Comparison of ENCODE assay signal across 11 cellular contexts in the genomic region with DNA sequence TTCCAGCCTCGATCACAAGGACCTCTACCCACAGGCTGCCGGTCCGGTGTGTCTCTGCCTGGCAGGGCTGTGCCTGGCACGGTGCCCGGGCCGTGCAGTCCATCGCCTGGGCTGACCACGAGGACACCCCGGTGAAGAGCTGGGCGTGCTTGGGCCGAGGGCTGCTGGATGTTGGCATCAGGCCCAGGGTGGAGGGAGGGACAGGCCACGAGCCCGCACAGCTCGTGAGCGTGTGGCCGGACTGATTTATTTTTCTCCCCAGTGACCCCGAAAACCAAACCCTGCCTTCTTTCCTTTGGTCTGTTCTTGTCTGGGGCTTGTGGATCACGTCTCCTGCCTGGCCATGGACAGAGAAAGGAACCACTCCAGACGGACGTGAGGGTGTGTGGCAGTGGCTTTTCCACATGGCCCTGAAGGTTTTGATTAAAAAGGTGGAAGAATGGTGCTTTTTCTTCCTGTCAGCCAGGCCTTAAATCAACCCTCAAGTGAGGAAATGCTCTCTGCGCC.
DNase-seq lines count a peak whose midpoint lies in the region; ATAC-seq, FAIRE-seq and TF ChIP-seq lines count a peak whose summit lies in the region.
"Had no signal": no experiment of that assay in that cellular context is flagged by ENCODE, and none has a peak within 500 bp of the region (broad histone marks: within the 10 kb centered on the region; RNA-seq: fewer than 3 reads in every experiment).

No MANE protein-coding gene starts in this region.

- H2BK120ac ChIP-seq in IMR-90 (ENCODE audit: low read depth, low read length) (peak overlapping the region; percentile 91), H1 (replicated peaks; ENCODE audit: low read depth, low read length) (no peak overlapping the region)

- intact Hi-C loops in IMR-90 (cut with micrococcal nuclease), result loop anchor here (5.0 kb wide), 2 partner anchors 75 to 140 kb away; no protein-coding TSS in a partner anchor

- no peaks in the 10 kb centered on the region for H3K79me2 ChIP-seq in H1 (ENCODE audit: control insufficient read depth in 1 of 2, insufficient read depth in 2 of 2, low read length in 2 of 2)
- no peaks in the 10 kb centered on the region for H3K79me2 ChIP-seq in smooth muscle cell (ENCODE audit: low read depth)

- in situ Hi-C loops in IMR-90 (cut with MboI; ENCODE audit: low sequenced_read_pairs), result no loop called here

- peaks cover 5% of the 10 kb centered on the region for H3K4me1 Mint-ChIP-seq in activated naive CD4-positive, alpha-beta T cell treated with anti-CD3 and anti-CD28 coated beads, Interleukin-2, amount 10 ng/mL, durations not matched to agents 7 days and 5 days

- H3K4ac ChIP-seq in IMR-90 (ENCODE audit: low read depth, low read length) (peak overlapping the region; percentile 94), H1 (replicated peaks; ENCODE audit: insufficient read length, low read depth, low read length) (no peak overlapping the region)

- CTCF ChIA-PET in IMR-90 (lab: Yijun Ruan, JAX) (interaction anchor here (0.8 kb wide), 1 partner anchor 213 kb away, joined by 3 read pairs; no protein-coding TSS in a partner anchor), H1 (lab: Charles Lee; ENCODE audit: partially characterized antibody) (interaction anchor here (0.7 to 16.5 kb wide), 4 partner anchors 11 to 210 kb away, joined by 3 to 272 read pairs (median 4); partner anchors contain the start of gene GRK5)
- CTCF ChIA-PET in activated naive CD4-positive, alpha-beta T cell treated with anti-CD3 and anti-CD28 coated beads, Interleukin-2, amount 10 ng/mL, durations not matched to agents 7 days and 5 days (lab: Charles Lee), result interaction anchor here (1.6 kb wide), 1 partner anchor 205 kb away, joined by 5 read pairs; the partner anchor contains the start of gene GRK5

- DNase-seq in IMR-90, result peak; percentile 55
- DNase-seq in H1 (ENCODE audit: low read depth in 1 of 2, low spot score in 2 of 2), result no peak
- DNase-seq in smooth muscle cell (lab: John Stamatoyannopoulos, UW; ENCODE audit: unreplicated experiment), result no peak
- DNase-seq in NCI-H82 (lab: John Stamatoyannopoulos, UW), result no peak
- no peak for DNase-seq in iPS-NIHi11 (ENCODE audit: low spot score)
- no peak for DNase-seq in activated naive CD4-positive, alpha-beta T cell treated with anti-CD3 and anti-CD28 coated beads, Interleukin-2, amount 10 ng/mL, durations not matched to agents 7 days and 5 days
- DNase-seq: activated T-cell treated with anti-CD3 and anti-CD28 coated beads, Interleukin-2, amount 50 U/mL, for 24 hours; RPMI8226 had no signal

- H2AK9ac ChIP-seq in IMR-90 (replicated peaks; ENCODE audit: low read depth, low read length, poor library complexity), result peak overlapping the region; percentile 77

- H2BK20ac ChIP-seq in IMR-90 (ENCODE audit: low read depth, low read length), result peak overlapping the region; percentile 78
- no peak overlapping the region for H2BK20ac ChIP-seq in H1 (ENCODE audit: low read length)

- H3K27ac ChIP-seq in IMR-90 (ENCODE audit: insufficient read depth, low read length) (peak overlapping the region; percentile 85), H1 (ENCODE audit: low read depth, low read length) (no peak overlapping the region), liver (ENCODE audit: low read depth in 1 of 2, low read length in 2 of 2) (peak overlapping the region; percentile 64 to 74), smooth muscle cell (ENCODE audit: low read depth) (peak overlapping the region; percentile 76)

- H3K18ac ChIP-seq in IMR-90 (ENCODE audit: low read depth, low read length) (peak overlapping the region; percentile 95), H1 (ENCODE audit: extremely low read depth, low read length) (no peak overlapping the region)

- peaks cover 5% of the 10 kb centered on the region for H3K36me3 Mint-ChIP-seq in activated naive CD4-positive, alpha-beta T cell treated with anti-CD3 and anti-CD28 coated beads, Interleukin-2, amount 10 ng/mL, durations not matched to agents 7 days and 5 days

- H3K4me3 Mint-ChIP-seq in activated naive CD4-positive, alpha-beta T cell treated with anti-CD3 and anti-CD28 coated beads, Interleukin-2, amount 10 ng/mL, durations not matched to agents 7 days and 5 days, result no peak overlapping the region
- H3K4me3 Mint-ChIP-seq: activated T-cell treated with anti-CD3 and anti-CD28 coated beads, Interleukin-2, amount 50 U/mL, for 24 hours; GM23338 had no signal

- H4K91ac ChIP-seq in IMR-90 (ENCODE audit: insufficient read depth, low read depth, low read length), result peak overlapping the region; percentile 93
- no peak overlapping the region for H4K91ac ChIP-seq in H1 (replicated peaks; ENCODE audit: insufficient read length, low read length)

- H3K9ac ChIP-seq in IMR-90 (ENCODE audit: low read depth, low read length) (peak overlapping the region; percentile 73), H1 (replicated peaks in 1 of 4; ENCODE audit: extremely low read depth in 1 of 4, low read depth in 3 of 4, low read length in 3 of 4) (no peak overlapping the region), liver (ENCODE audit: low read depth in 1 of 2, low read length in 2 of 2) (no peak overlapping the region), smooth muscle cell (ENCODE audit: low read depth) (no peak overlapping the region)

- peak overlapping the region; percentile 86 to 90 for H4K8ac ChIP-seq in IMR-90 (ENCODE audit: low read depth in 2 of 2, low read length in 2 of 2)
- no peak overlapping the region for H4K8ac ChIP-seq in H1 (ENCODE audit: extremely low read depth, insufficient read depth, low read length)

- ATAC-seq in IMR-90 (ENCODE audit: low read depth) (no peak), GM18517 (IDR thresholded peaks at IDR 0.05; ENCODE audit: unreplicated experiment) (no peak)

- dilution Hi-C loops in IMR-90 (cut with HindIII; ENCODE audit: low sequenced_read_pairs, unreplicated experiment), result no loop called here

- FAIRE-seq in H1 (lab: Jason Lieb, UNC), result no peak

- no peak overlapping the region for H3K27ac Mint-ChIP-seq in activated naive CD4-positive, alpha-beta T cell treated with anti-CD3 and anti-CD28 coated beads, Interleukin-2, amount 10 ng/mL, durations not matched to agents 7 days and 5 days
- H3K27ac Mint-ChIP-seq: activated T-cell treated with anti-CD3 and anti-CD28 coated beads, Interleukin-2, amount 50 U/mL, for 24 hours; GM23338 had no signal

- H2BK15ac ChIP-seq in IMR-90 (ENCODE audit: low read depth, low read length), result peak overlapping the region; percentile 78; the same call in 2 of the 3 replicates
- H2BK15ac ChIP-seq in H1 (ENCODE audit: low read length), result no peak overlapping the region

- H2AK5ac ChIP-seq in IMR-90 (ENCODE audit: low read depth, low read length) (peak overlapping the region; percentile 96), H1 (ENCODE audit: low read depth, low read length) (no peak overlapping the region)

- no TSS peak for BruUV-seq in IMR-90 (replicated peaks; lab: Mats Ljungman, UMichigan)

- no peaks in the 10 kb centered on the region for H3K27me3 ChIP-seq in IMR-90 (ENCODE audit: control insufficient read depth, insufficient read depth, low read length)
- no peaks in the 10 kb centered on the region for H3K27me3 ChIP-seq in H1 (replicated peaks in 1 of 4; ENCODE audit: control insufficient read depth in 3 of 4, extremely low read depth in 1 of 4, insufficient read depth in 3 of 4, low read length in 3 of 4)
- no peaks in the 10 kb centered on the region for H3K27me3 ChIP-seq in liver (ENCODE audit: control insufficient read depth in 4 of 4, insufficient read depth in 4 of 4, low read length in 3 of 4)
- H3K27me3 ChIP-seq in smooth muscle cell (ENCODE audit: low read depth), result no peaks in the 10 kb centered on the region

- H3K14ac ChIP-seq in IMR-90 (replicated peaks; ENCODE audit: low read depth, low read length), result peak overlapping the region; percentile 97
- H3K14ac ChIP-seq in H1 (ENCODE audit: insufficient read length), result no peak overlapping the region

- POLR2A ChIA-PET in IMR-90 (lab: Charles Lee; ENCODE audit: unreplicated experiment) (interaction anchor here (0.9 kb wide), 1 partner anchor 205 kb away, joined by 7 read pairs; the partner anchor contains the start of gene GRK5), H1 (lab: Charles Lee; ENCODE audit: partially characterized antibody) (interaction anchor here (1.5 kb wide), 1 partner anchor 205 kb away, joined by 4 read pairs; the partner anchor contains the start of gene GRK5)

- peaks cover 21% of the 10 kb centered on the region for H3K9me1 ChIP-seq in IMR-90 (ENCODE audit: insufficient read depth, low read length)

- peaks cover 51% of the 10 kb centered on the region for H3K4me1 ChIP-seq in IMR-90 (ENCODE audit: control insufficient read depth, insufficient read depth, low read length)
- H3K4me1 ChIP-seq in H1 (replicated peaks in 1 of 4; ENCODE audit: control insufficient read depth in 3 of 4, insufficient read depth in 4 of 4, low read length in 3 of 4), result peaks cover 0 to 4% (median 0%) of the 10 kb centered on the region in 4 experiments; a peak in 4 of 7 replicates
- H3K4me1 ChIP-seq in liver (ENCODE audit: control insufficient read depth in 4 of 4, insufficient read depth in 4 of 4, low read length in 3 of 4), result no peaks in the 10 kb centered on the region
- peaks cover 10% of the 10 kb centered on the region for H3K4me1 ChIP-seq in smooth muscle cell (ENCODE audit: low read depth)

- TF ChIP-seq RAD21 in IMR-90 (IDR thresholded peaks at IDR 0.05; ENCODE audit: low read length) (no peak), H1 (IDR thresholded peaks at IDR 0.05 in 1 of 2, conservative IDR thresholded peaks at IDR 0.05 in 1 of 2; ENCODE audit: low read depth in 2 of 2, low read length in 2 of 2) (no peak), liver (IDR thresholded peaks at IDR 0.05) (no peak)

- TF ChIP-seq CTCF in IMR-90 (conservative IDR thresholded peaks at IDR 0.05; ENCODE audit: low read depth, low read length) (no peak), H1 (IDR thresholded peaks at IDR 0.05; ENCODE audit: control extremely low read depth in 1 of 3, insufficient read depth in 1 of 3, low read depth in 1 of 3, low read length in 3 of 3) (no peak), liver (IDR thresholded peaks at IDR 0.05; ENCODE audit: low read depth, low read length, missing input control) (no peak), smooth muscle cell (IDR thresholded peaks at IDR 0.05; ENCODE audit: borderline replicate concordance, insufficient read depth, poor library complexity, severe bottlenecking) (no peak)

- H4K5ac ChIP-seq in IMR-90 (ENCODE audit: low read depth, low read length) (peak overlapping the region; percentile 93), H1 (ENCODE audit: insufficient read length, low read depth, low read length) (no peak overlapping the region)

- H2BK5ac ChIP-seq in IMR-90 (ENCODE audit: low read depth, low read length, poor library complexity, severe bottlenecking), result peak overlapping the region; percentile 72
- H2BK5ac ChIP-seq in H1 (ENCODE audit: low read depth, low read length), result no peak overlapping the region

- peaks cover 19 to 69% of the 10 kb centered on the region in 2 experiments; a peak in 3 of 4 replicates for H3K79me1 ChIP-seq in IMR-90 (ENCODE audit: low read depth in 1 of 2, low read length in 2 of 2)
- H3K79me1 ChIP-seq in H1 (ENCODE audit: low read depth, low read length), result no peaks in the 10 kb centered on the region

- H3K4me2 ChIP-seq in IMR-90 (ENCODE audit: low read depth, low read length) (no peak overlapping the region), H1 (ENCODE audit: insufficient read depth in 1 of 2, low read depth in 2 of 2, low read length in 2 of 2) (no peak overlapping the region), smooth muscle cell (no peak overlapping the region)

- H3K9me3 Mint-ChIP-seq in activated naive CD4-positive, alpha-beta T cell treated with anti-CD3 and anti-CD28 coated beads, Interleukin-2, amount 10 ng/mL, durations not matched to agents 7 days and 5 days, result no peaks in the 10 kb centered on the region
- H3K9me3 Mint-ChIP-seq: activated T-cell treated with anti-CD3 and anti-CD28 coated beads, Interleukin-2, amount 50 U/mL, for 24 hours; GM23338 had no signal

- 36% methylated on average over 11 of the region's 21 CpGs; no CpG with 5 or more reads in 1 of the 2 experiments for WGBS in IMR-90 (ENCODE audit: extremely low coverage in 2 of 2, insufficient read length in 1 of 2), 2 experiments
- WGBS in H1 (ENCODE audit: extremely low coverage in 1 of 2, insufficient coverage in 1 of 2, insufficient read length in 1 of 2, insufficient replicate concordance in 2 of 2, low coverage in 1 of 2, low lambda C conversion rate in 2 of 2, missing lambda C conversion rate in 1 of 2), 2 experiments, result 87% methylated on average over 21 of the region's 21 CpGs; no CpG with 5 or more reads in 1 of the 2 experiments
- 46% methylated on average over 21 of the region's 21 CpGs for WGBS in liver
- WGBS in smooth muscle cell (ENCODE audit: low lambda C conversion rate), result 58% methylated on average over 21 of the region's 21 CpGs

- H3K4me3 ChIP-seq in IMR-90 (ENCODE audit: insufficient read depth, low read depth, low read length), result no peak overlapping the region
- no peak overlapping the region for H3K4me3 ChIP-seq in H1 (ENCODE audit: extremely low read depth in 1 of 4, insufficient read depth in 2 of 4, low read depth in 3 of 4, low read length in 4 of 4)
- H3K4me3 ChIP-seq in liver (ENCODE audit: low read depth in 1 of 3, low read length in 3 of 3), result no peak overlapping the region
- no peak overlapping the region for H3K4me3 ChIP-seq in smooth muscle cell
- H3K4me3 ChIP-seq: GM23338 had no signal

- H3K23ac ChIP-seq in IMR-90 (ENCODE audit: low read depth, low read length) (peak overlapping the region; percentile 57; the same call in 1 of the 2 replicates), H1 (ENCODE audit: insufficient read length) (no peak overlapping the region)

- H3F3A ChIP-seq in smooth muscle cell (ENCODE audit: low read depth), result peaks cover 11% of the 10 kb centered on the region

- peaks cover 26% of the 10 kb centered on the region; the same call in 1 of the 2 replicates for H3K36me3 ChIP-seq in IMR-90 (ENCODE audit: control insufficient read depth, insufficient read depth, low read length)
- no peaks in the 10 kb centered on the region; a peak in 1 of 8 replicates for H3K36me3 ChIP-seq in H1 (ENCODE audit: control insufficient read depth in 2 of 4, insufficient read depth in 4 of 4, low read length in 3 of 4)
- H3K36me3 ChIP-seq in liver (ENCODE audit: control insufficient read depth in 4 of 4, insufficient read depth in 3 of 4, low read depth in 1 of 4, low read length in 3 of 4), result no peaks in the 10 kb centered on the region
- H3K36me3 ChIP-seq in smooth muscle cell (ENCODE audit: low read depth), result no peaks in the 10 kb centered on the region

- H4K20me1 ChIP-seq in IMR-90 (ENCODE audit: insufficient read depth, low read length) (peaks cover 7% of the 10 kb centered on the region), H1 (replicated peaks in 1 of 2; ENCODE audit: control insufficient read depth in 1 of 2, insufficient read depth in 2 of 2, low read length in 2 of 2) (no peaks in the 10 kb centered on the region), smooth muscle cell (ENCODE audit: low read depth) (no peaks in the 10 kb centered on the region)

- TF ChIP-seq POLR2A in IMR-90 (IDR thresholded peaks at IDR 0.05; ENCODE audit: low read depth, low read length) (no peak), H1 (IDR thresholded peaks at IDR 0.05; ENCODE audit: control extremely low read depth in 1 of 2, low read depth in 2 of 2, low read length in 2 of 2) (no peak)

- H3K9me3 ChIP-seq in IMR-90 (ENCODE audit: control insufficient read depth, insufficient read depth, low read length) (no peaks in the 10 kb centered on the region), H1 (ENCODE audit: insufficient read depth in 2 of 2, low read depth in 1 of 2, low read length in 1 of 2) (no peaks in the 10 kb centered on the region), liver (ENCODE audit: control insufficient read depth in 4 of 4, low read length in 3 of 4) (no peaks in the 10 kb centered on the region), smooth muscle cell (replicated peaks; ENCODE audit: low read depth) (no peaks in the 10 kb centered on the region)

- no peak for TF ChIP-seq EP300 in H1 (IDR thresholded peaks at IDR 0.05; ENCODE audit: borderline replicate concordance in 1 of 2, low read depth in 2 of 2, low read length in 2 of 2)

- H3K23me2 ChIP-seq in H1 (ENCODE audit: low read depth, low read length), result no peaks in the 10 kb centered on the region

- H2BK12ac ChIP-seq in H1 (ENCODE audit: low read depth, low read length), result peak overlapping the region; percentile 55; the same call in 1 of the 2 replicates

- H2AFZ ChIP-seq in IMR-90 (replicated peaks; ENCODE audit: low read length, poor library complexity) (peak overlapping the region; percentile 24), H1 (ENCODE audit: low read length) (no peak overlapping the region), smooth muscle cell (ENCODE audit: low read depth) (no peak overlapping the region)
- H2AFZ ChIP-seq: GM23338 had no signal

- no peaks in the 10 kb centered on the region for H3K27me3 Mint-ChIP-seq in activated naive CD4-positive, alpha-beta T cell treated with anti-CD3 and anti-CD28 coated beads, Interleukin-2, amount 10 ng/mL, durations not matched to agents 7 days and 5 days
- H3K27me3 Mint-ChIP-seq: activated T-cell treated with anti-CD3 and anti-CD28 coated beads, Interleukin-2, amount 50 U/mL, for 24 hours had no signal

- H3K56ac ChIP-seq in IMR-90 (ENCODE audit: extremely low read depth, insufficient read depth, low read length) (0 out of 2 replicates have a peak overlapping the region, but pooled peaks have one; percentile 44), H1 (replicated peaks; ENCODE audit: insufficient read length, low read depth, low read length) (no peak overlapping the region)
